14 cellular contexts compared by ENCODE assay signal in the genomic region with DNA sequence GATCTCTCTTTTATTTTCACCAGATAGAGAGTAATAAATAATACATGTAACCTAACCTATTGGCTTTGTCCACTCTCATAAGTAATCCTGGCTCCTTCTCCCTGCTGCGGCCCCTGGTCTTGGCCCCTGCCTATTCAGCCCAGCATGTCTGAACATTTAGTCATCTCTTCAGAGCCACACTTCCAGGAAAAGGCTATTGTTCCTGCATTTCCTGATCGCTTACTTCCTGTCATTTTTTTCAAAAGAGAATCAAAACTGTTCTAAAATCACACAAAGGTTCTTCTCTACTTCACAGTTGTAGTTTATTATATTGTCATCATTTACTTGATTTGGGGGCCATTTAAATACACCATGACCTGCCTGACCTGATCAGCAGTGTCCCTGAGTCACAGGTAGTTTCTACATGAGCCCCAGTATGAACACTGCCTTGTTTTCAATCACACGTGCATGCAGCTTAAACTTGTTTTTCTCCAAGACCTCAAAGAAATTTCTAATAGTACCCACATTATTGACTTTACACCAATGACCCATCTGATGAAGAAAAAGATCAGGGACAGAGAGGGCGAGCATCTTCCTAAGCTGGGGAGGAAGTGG.
A peak's percentile ranks its signal among the peaks of the same experiment; 100 is the strongest.
DNase-seq lines count a peak whose midpoint lies in the region; TF ChIP-seq lines count a peak whose summit lies in the region.
"Had no signal": no experiment of that assay in that cellular context is flagged by ENCODE, and none has a peak within 500 bp of the region (broad histone marks: within the 10 kb centered on the region; RNA-seq: fewer than 3 reads in every experiment).

No MANE protein-coding gene starts in this region.

- H2AFZ ChIP-seq in parathyroid adenoma: no peak overlapping the region

- H3K27me3 ChIP-seq in parathyroid adenoma (ENCODE audit: control insufficient read depth, insufficient read depth, low read length): no peaks in the 10 kb centered on the region

- CTCF ChIA-PET in RWPE1 (lab: Yijun Ruan, JAX): interaction anchor here (0.7 to 1.1 kb wide), 2 partner anchors 9 to 211 kb away, joined by 3 to 5 read pairs; no protein-coding TSS in a partner anchor

- no peaks in the 10 kb centered on the region for H3K79me2 ChIP-seq in parathyroid adenoma

- no peaks in the 10 kb centered on the region for H3K36me3 ChIP-seq in parathyroid adenoma (ENCODE audit: control insufficient read depth, insufficient read depth, low read length)

- H3K9ac ChIP-seq in parathyroid adenoma: no peak overlapping the region

- POLR2A ChIA-PET in RWPE1 (lab: Yijun Ruan, JAX; ENCODE audit: low non-redundant PET): no interaction called here

- no peaks in the 10 kb centered on the region for H3K4me1 ChIP-seq in parathyroid adenoma

- no peaks in the 10 kb centered on the region for H3K9me3 ChIP-seq in parathyroid adenoma (ENCODE audit: control insufficient read depth, low read length)

- H3K4me2 ChIP-seq in parathyroid adenoma (ENCODE audit: low read length): no peak overlapping the region

- H3K4me3 ChIP-seq in fibroblast of pulmonary artery (replicated peaks; ENCODE audit: low read depth, low read length): peak overlapping the region; percentile 2
- no peak overlapping the region for H3K4me3 ChIP-seq in parathyroid adenoma (ENCODE audit: low read depth, low read length)

- TF ChIP-seq CTCF in RWPE1 (conservative IDR thresholded peaks at IDR 0.05; ENCODE audit: low read depth) (no peak), fibroblast of pulmonary artery (IDR thresholded peaks at IDR 0.05; ENCODE audit: low read length, missing control alignments) (no peak), parathyroid adenoma (IDR thresholded peaks at IDR 0.05) (no peak)

- peak; percentile 28 for DNase-seq in EH (ENCODE audit: low read depth)
- DNase-seq in RWPE1 (ENCODE audit: low spot score): peak; percentile 34
- peak; percentile 92 for DNase-seq in fibroblast of pulmonary artery (ENCODE audit: low read depth)
- no peak for DNase-seq in SIG-M5 treated with dmso at 0.1 percent for 504 hours (lab: John Stamatoyannopoulos, UW; ENCODE audit: unreplicated experiment)
- DNase-seq in AG20443 (ENCODE audit: low spot score): no peak
- DNase-seq in stimulated activated CD4-positive, alpha-beta T cell treated with anti-CD3 and anti-CD28 coated beads, Interleukin-4, amount 100 ng/mL, for 24 hours: no peak
- DNase-seq in SKM-1 (lab: John Stamatoyannopoulos, UW; ENCODE audit: unreplicated experiment): no peak
- DNase-seq: activated CD4-positive, alpha-beta T cell treated with anti-CD3 and anti-CD28 coated beads, Interleukin-2, amount 10 ng/mL, durations not matched to agents 24 days and 14 days; glutamatergic neuron; midbrain; NCI-H1105; NCI-H69 had no signal

- H3K27ac ChIP-seq in RWPE1: no peak overlapping the region
- peak overlapping the region; percentile 53 for H3K27ac ChIP-seq in parathyroid adenoma
- H3K27ac ChIP-seq: C4-2B had no signal

Comparison
In these comparisons a context has a peak if more than half of its experiments do, and no peak if none do; other contexts are left out.
1. DNase-seq: peak in EH (single experiment), RWPE1 (single experiment) and fibroblast of pulmonary artery (single experiment); none in SIG-M5 treated with dmso at 0.1 percent for 504 hours (single experiment), AG20443 (single experiment), stimulated activated CD4-positive, alpha-beta T cell treated with anti-CD3 and anti-CD28 coated beads, Interleukin-4, amount 100 ng/mL, for 24 hours (single experiment) and SKM-1 (single experiment).